Comparison of ENCODE assay signal across 33 cellular contexts in the genomic region with DNA sequence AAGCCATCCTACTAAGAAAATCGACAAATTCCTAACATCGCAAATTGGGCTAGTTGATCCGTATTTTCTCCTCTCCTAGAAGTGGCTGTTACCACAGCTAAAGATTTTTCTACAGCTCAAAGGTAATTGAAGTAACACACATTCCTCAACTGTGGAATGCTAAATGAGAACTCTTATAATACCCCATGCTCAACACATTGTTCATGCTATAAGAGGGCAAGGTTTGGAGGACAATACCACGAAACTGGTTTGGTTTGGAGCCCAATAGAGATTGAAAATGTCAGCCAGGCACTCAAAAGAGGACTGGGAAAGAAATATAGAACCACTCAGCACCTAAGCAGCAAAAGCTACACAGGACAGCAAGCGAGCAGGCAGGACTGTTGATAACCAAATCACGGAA. TPM values are rescaled to one million over a fixed set of nuclear protein-coding genes. Genes with fewer than 3 reads are reported as not detected.
"Had no signal": no experiment of that assay in that cellular context is flagged by ENCODE, and none has a peak within 500 bp of the region (broad histone marks: within the 10 kb centered on the region; RNA-seq: fewer than 3 reads in every experiment).

No MANE protein-coding gene starts in this region.

- H3K4me1 ChIP-seq: ascending aorta, SJSA1 had no signal

- H3K4me3 ChIP-seq: ascending aorta, MG63, SJSA1 had no signal

- H3K9me3 Mint-ChIP-seq: activated CD4-positive, alpha-beta T cell treated with anti-CD3 and anti-CD28 coated beads, Interleukin-2, amount 10 ng/mL, durations not matched to agents 7 days and 5 days; activated naive CD8-positive, alpha-beta T cell treated with anti-CD3 and anti-CD28 coated beads for 36 hours; T-helper 1 cell treated with Interleukin-12 subunit alpha and Interleukin-12 subunit beta and Interleukin-4 antibody, amounts not matched to agents 30 μg/mL and 1 μg/mL, for 36 hours; T-helper 2 cell treated with Interferon-gamma antibody and Interleukin-4, amounts not matched to agents 5 μg/mL and 100 μg/mL, for 36 hours had no signal

- H3K27ac Mint-ChIP-seq: activated CD4-positive, alpha-beta T cell treated with anti-CD3 and anti-CD28 coated beads for 36 hours; activated CD4-positive, alpha-beta T cell treated with anti-CD3 and anti-CD28 coated beads, Interleukin-2, amount 10 ng/mL, durations not matched to agents 7 days and 5 days; activated CD8-positive, alpha-beta memory T cell treated with anti-CD3 and anti-CD28 coated beads, Interleukin-2, amount 10 ng/mL, durations not matched to agents 7 days and 5 days; activated naive CD8-positive, alpha-beta T cell treated with anti-CD3 and anti-CD28 coated beads for 36 hours; T-helper 1 cell treated with Interleukin-12 subunit alpha and Interleukin-12 subunit beta and Interleukin-4 antibody, amounts not matched to agents 30 μg/mL and 1 μg/mL, for 36 hours; T-helper 2 cell treated with Interferon-gamma antibody and Interleukin-4, amounts not matched to agents 5 μg/mL and 100 μg/mL, for 36 hours had no signal

- H3K4me2 ChIP-seq: SK-N-SH had no signal

- H3K9me3 ChIP-seq: ascending aorta, MG63, SJSA1, SK-N-SH had no signal

- H3K27me3 Mint-ChIP-seq: activated CD4-positive, alpha-beta T cell treated with anti-CD3 and anti-CD28 coated beads for 36 hours; activated CD4-positive, alpha-beta T cell treated with anti-CD3 and anti-CD28 coated beads, Interleukin-2, amount 10 ng/mL, durations not matched to agents 7 days and 5 days; activated CD8-positive, alpha-beta memory T cell treated with anti-CD3 and anti-CD28 coated beads, Interleukin-2, amount 10 ng/mL, durations not matched to agents 7 days and 5 days; activated naive CD8-positive, alpha-beta T cell treated with anti-CD3 and anti-CD28 coated beads for 36 hours had no signal

- DNase-seq: activated CD4-positive, alpha-beta T cell treated with anti-CD3 and anti-CD28 coated beads for 36 hours; activated CD4-positive, alpha-beta T cell treated with anti-CD3 and anti-CD28 coated beads, Interleukin-2, amount 10 ng/mL, durations not matched to agents 7 days and 5 days; activated CD4-positive, alpha-beta T cell treated with anti-CD3 and anti-CD28 coated beads, Interleukin-2, amount 50 U/mL, for 48 hours; activated CD8-positive, alpha-beta memory T cell treated with anti-CD3 and anti-CD28 coated beads for 24 hours; activated CD8-positive, alpha-beta memory T cell treated with anti-CD3 and anti-CD28 coated beads, Interleukin-2, amount 10 ng/mL, durations not matched to agents 7 days and 5 days; activated CD8-positive, alpha-beta memory T cell treated with anti-CD3 and anti-CD28 coated beads, Interleukin-2, amount 50 U/mL, for 48 hours; activated effector memory CD4-positive, alpha-beta T cell treated with anti-CD3 and anti-CD28 coated beads, Interleukin-2, amount 50 U/mL, for 16 hours; activated naive CD4-positive, alpha-beta T cell; activated naive CD4-positive, alpha-beta T cell treated with anti-CD3 and anti-CD28 coated beads, Interleukin-2, amount 50 U/mL, for 16 hours; activated naive CD8-positive, alpha-beta T cell treated with anti-CD3 and anti-CD28 coated beads for 36 hours; activated T-cell treated with anti-CD3 and anti-CD28 coated beads, Interleukin-2, amount 50 U/mL, for 48 hours; amniotic stem cell; Kasumi-1; KG1; MG63; NCI-H1048; NCI-H1105 treated with DMSO at 0.1 percent for 48 hours; NCI-H1436; NCI-H1694; NCI-H1930; NCI-H2081 treated with DMSO at 0.1 percent for 48 hours; NCI-H226; NCI-H446 treated with DMSO at 0.1 percent for 48 hours; NCI-H524; SHP77 treated with DMSO at 0.1 percent for 48 hours; SK-N-SH had no signal

- ATAC-seq: activated CD4-positive, alpha-beta T cell treated with anti-CD3 and anti-CD28 coated beads for 36 hours; activated CD8-positive, alpha-beta memory T cell treated with anti-CD3 and anti-CD28 coated beads, Interleukin-2, amount 10 ng/mL, durations not matched to agents 7 days and 5 days; Panc1 had no signal

- H3K27ac ChIP-seq: ascending aorta, SJSA1 had no signal

- H3K9ac ChIP-seq: SK-N-SH had no signal

- H3K27me3 ChIP-seq: ascending aorta, MG63, SJSA1 had no signal

- H3K4me3 Mint-ChIP-seq: activated CD4-positive, alpha-beta T cell treated with anti-CD3 and anti-CD28 coated beads for 36 hours; activated CD4-positive, alpha-beta T cell treated with anti-CD3 and anti-CD28 coated beads, Interleukin-2, amount 10 ng/mL, durations not matched to agents 7 days and 5 days; activated CD8-positive, alpha-beta memory T cell treated with anti-CD3 and anti-CD28 coated beads, Interleukin-2, amount 10 ng/mL, durations not matched to agents 7 days and 5 days; activated naive CD8-positive, alpha-beta T cell treated with anti-CD3 and anti-CD28 coated beads for 36 hours; T-helper 1 cell treated with Interleukin-12 subunit alpha and Interleukin-12 subunit beta and Interleukin-4 antibody, amounts not matched to agents 30 μg/mL and 1 μg/mL, for 36 hours; T-helper 2 cell treated with Interferon-gamma antibody and Interleukin-4, amounts not matched to agents 5 μg/mL and 100 μg/mL, for 36 hours had no signal

RNA-seq across cellular contexts. Expression of a gene that starts 38.3 kb away (rescaled TPM):
- total RNA-seq: activated CD4-positive, alpha-beta T cell treated with anti-CD3 and anti-CD28 coated beads for 36 hours; activated CD4-positive, alpha-beta T cell treated with anti-CD3 and anti-CD28 coated beads, Interleukin-2, amount 10 ng/mL, durations not matched to agents 7 days and 5 days; activated CD8-positive, alpha-beta memory T cell treated with anti-CD3 and anti-CD28 coated beads, Interleukin-2, amount 10 ng/mL, durations not matched to agents 7 days and 5 days; activated naive CD8-positive, alpha-beta T cell treated with anti-CD3 and anti-CD28 coated beads for 36 hours; ascending aorta; cardiac septum; RPMI7951; SJSA1 had no signal
- polyA plus RNA-seq: SK-N-SH had no signal
